ENCODE assay signal across 1 cellular context in the genomic region with DNA sequence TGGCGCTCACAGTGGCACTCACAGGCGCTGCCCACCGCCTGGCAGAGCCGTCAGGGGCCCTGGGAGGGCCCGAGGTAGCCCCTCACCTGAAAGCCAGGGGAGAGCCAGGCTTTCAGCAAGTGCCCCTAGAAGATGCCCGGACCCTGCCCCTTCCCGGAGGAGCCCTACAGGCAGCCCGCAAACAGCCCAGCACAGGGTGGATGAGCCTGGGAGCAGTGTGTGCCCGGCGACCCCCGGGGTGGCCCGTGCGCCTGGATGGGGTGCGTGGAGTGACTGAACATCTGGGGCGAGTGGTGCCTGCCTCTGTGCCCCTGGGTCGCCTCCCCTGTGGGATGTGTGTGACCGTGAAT.
TF ChIP-seq lines count a peak whose summit lies in the region.

No MANE protein-coding gene starts in this region.

TF ChIP-seq in GM23338, 12 proteins besides CTCF, POLR2A, EP300 and RAD21:
- TF ChIP-seq POLR2AphosphoS5 (IDR thresholded peaks at IDR 0.05; ENCODE audit: low read depth) = no peak
- TF ChIP-seq ZNF114 (CRISPR knock-in tag; IDR thresholded peaks at IDR 0.05) = no peak
- TF ChIP-seq, protein P1, sequence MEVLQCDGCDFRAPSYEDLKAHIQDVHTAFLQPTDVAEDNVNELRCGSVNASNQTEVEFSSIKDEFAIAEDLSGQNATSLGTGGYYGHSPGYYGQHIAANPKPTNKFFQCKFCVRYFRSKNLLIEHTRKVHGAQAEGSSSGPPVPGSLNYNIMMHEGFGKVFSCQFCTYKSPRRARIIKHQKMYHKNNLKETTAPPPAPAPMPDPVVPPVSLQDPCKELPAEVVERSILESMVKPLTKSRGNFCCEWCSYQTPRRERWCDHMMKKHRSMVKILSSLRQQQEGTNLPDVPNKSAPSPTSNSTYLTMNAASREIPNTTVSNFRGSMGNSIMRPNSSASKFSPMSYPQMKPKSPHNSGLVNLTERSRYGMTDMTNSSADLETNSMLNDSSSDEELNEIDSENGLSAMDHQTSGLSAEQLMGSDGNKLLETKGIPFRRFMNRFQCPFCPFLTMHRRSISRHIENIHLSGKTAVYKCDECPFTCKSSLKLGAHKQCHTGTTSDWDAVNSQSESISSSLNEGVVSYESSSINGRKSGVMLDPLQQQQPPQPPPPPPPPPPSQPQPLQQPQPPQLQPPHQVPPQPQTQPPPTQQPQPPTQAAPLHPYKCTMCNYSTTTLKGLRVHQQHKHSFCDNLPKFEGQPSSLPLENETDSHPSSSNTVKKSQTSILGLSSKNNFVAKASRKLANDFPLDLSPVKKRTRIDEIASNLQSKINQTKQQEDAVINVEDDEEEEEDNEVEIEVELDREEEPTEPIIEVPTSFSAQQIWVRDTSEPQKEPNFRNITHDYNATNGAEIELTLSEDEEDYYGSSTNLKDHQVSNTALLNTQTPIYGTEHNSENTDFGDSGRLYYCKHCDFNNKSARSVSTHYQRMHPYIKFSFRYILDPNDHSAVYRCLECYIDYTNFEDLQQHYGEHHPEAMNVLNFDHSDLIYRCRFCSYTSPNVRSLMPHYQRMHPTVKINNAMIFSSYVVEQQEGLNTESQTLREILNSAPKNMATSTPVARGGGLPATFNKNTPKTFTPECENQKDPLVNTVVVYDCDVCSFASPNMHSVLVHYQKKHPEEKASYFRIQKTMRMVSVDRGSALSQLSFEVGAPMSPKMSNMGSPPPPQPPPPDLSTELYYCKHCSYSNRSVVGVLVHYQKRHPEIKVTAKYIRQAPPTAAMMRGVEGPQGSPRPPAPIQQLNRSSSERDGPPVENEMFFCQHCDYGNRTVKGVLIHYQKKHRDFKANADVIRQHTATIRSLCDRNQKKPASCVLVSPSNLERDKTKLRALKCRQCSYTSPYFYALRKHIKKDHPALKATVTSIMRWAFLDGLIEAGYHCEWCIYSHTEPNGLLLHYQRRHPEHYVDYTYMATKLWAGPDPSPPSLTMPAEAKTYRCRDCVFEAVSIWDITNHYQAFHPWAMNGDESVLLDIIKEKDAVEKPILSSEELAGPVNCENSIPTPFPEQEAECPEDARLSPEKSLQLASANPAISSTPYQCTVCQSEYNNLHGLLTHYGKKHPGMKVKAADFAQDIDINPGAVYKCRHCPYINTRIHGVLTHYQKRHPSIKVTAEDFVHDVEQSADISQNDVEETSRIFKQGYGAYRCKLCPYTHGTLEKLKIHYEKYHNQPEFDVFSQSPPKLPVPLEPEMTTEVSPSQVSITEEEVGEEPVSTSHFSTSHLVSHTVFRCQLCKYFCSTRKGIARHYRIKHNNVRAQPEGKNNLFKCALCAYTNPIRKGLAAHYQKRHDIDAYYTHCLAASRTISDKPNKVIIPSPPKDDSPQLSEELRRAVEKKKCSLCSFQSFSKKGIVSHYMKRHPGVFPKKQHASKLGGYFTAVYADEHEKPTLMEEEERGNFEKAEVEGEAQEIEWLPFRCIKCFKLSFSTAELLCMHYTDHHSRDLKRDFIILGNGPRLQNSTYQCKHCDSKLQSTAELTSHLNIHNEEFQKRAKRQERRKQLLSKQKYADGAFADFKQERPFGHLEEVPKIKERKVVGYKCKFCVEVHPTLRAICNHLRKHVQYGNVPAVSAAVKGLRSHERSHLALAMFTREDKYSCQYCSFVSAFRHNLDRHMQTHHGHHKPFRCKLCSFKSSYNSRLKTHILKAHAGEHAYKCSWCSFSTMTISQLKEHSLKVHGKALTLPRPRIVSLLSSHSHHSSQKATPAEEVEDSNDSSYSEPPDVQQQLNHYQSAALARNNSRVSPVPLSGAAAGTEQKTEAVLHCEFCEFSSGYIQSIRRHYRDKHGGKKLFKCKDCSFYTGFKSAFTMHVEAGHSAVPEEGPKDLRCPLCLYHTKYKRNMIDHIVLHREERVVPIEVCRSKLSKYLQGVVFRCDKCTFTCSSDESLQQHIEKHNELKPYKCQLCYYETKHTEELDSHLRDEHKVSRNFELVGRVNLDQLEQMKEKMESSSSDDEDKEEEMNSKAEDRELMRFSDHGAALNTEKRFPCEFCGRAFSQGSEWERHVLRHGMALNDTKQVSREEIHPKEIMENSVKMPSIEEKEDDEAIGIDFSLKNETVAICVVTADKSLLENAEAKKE (CRISPR knock-in tag; IDR thresholded peaks at IDR 0.05) = no peak
- no peak for TF ChIP-seq JUNB (IDR thresholded peaks at IDR 0.05; ENCODE audit: unreplicated experiment)
- no peak for TF ChIP-seq CREB1 (CRISPR knock-in tag; IDR thresholded peaks at IDR 0.05; ENCODE audit: low read depth)
